ENCODE assay signal across 20 cellular contexts in the genomic region with DNA sequence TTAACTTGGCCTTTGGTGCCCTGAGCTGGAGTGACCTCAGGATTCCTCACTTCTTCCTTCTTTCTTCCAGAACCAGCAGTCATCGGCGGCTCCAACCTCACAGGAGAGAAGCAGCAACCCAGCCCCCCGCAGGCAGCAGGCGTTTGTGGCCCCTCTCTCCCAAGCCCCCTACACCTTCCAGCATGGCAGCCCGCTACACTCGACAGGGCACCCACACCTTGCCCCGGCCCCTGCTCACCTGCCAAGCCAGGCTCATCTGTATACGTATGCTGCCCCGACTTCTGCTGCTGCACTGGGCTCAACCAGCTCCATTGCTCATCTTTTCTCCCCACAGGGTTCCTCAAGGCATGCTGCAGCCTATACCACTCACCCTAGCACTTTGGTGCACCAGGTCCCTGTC.
"Had no signal": no experiment of that assay in that cellular context is flagged by ENCODE, and none has a peak within 500 bp of the region (broad histone marks: within the 10 kb centered on the region; RNA-seq: fewer than 3 reads in every experiment).

No MANE protein-coding gene starts in this region.

- H3K27me3 Mint-ChIP-seq: activated naive CD8-positive, alpha-beta T cell; naive B cell had no signal

- H3K9me3 Mint-ChIP-seq: activated T-cell treated with anti-CD3 and anti-CD28 coated beads, Interleukin-2, amount 50 U/mL, for 72 hours; naive B cell had no signal

- H3K4me2 ChIP-seq: hepatocyte, SK-N-SH had no signal

- H3K9ac ChIP-seq: SK-N-SH had no signal

- H3K79me2 ChIP-seq: hepatocyte had no signal

- DNase-seq: activated gamma-delta T cell; activated T-cell treated with anti-CD3 and anti-CD28 coated beads, Interleukin-2, amount 50 U/mL, for 72 hours; body of pancreas; dorsolateral prefrontal cortex; foreskin keratinocyte; left cardiac atrium; mesenchymal stem cell; mucosa of descending colon; naive B cell; nucleus accumbens; SK-N-SH; stimulated activated CD4-positive, alpha-beta T cell treated with anti-CD3 and anti-CD28 coated beads, Interleukin-2, amount 100 ng/mL, for 24 hours; stomach; trophoblast cell had no signal

- H3K27ac ChIP-seq: body of pancreas, foreskin keratinocyte, hepatocyte, prostate gland, right atrium auricular region, stomach had no signal

- FAIRE-seq: islet of Langerhans had no signal

- H3K4me1 ChIP-seq: foreskin keratinocyte, prostate gland had no signal

- H3K27ac Mint-ChIP-seq: activated naive CD8-positive, alpha-beta T cell; activated T-cell treated with anti-CD3 and anti-CD28 coated beads, Interleukin-2, amount 50 U/mL, for 72 hours had no signal

- H3K27me3 ChIP-seq: body of pancreas, dorsolateral prefrontal cortex, foreskin keratinocyte, hepatocyte, right atrium auricular region, stomach had no signal

- H3K9me3 ChIP-seq: body of pancreas, mucosa of descending colon, prostate gland, right atrium auricular region, SK-N-SH, stomach had no signal

- H2AFZ ChIP-seq: hepatocyte had no signal

- H3K4me3 ChIP-seq: body of pancreas, dorsolateral prefrontal cortex, hepatocyte, mucosa of descending colon, prostate gland, right atrium auricular region, stomach had no signal

- H3K4me3 Mint-ChIP-seq: activated naive CD8-positive, alpha-beta T cell; activated T-cell treated with anti-CD3 and anti-CD28 coated beads, Interleukin-2, amount 50 U/mL, for 72 hours; naive B cell had no signal

- ATAC-seq: activated CD4-positive, CD25-positive, alpha-beta regulatory T cell treated with anti-CD3 and anti-CD28 coated beads, Interleukin-2, amount 50 U/mL, for 24 hours; activated T-cell treated with anti-CD3 and anti-CD28 coated beads, Interleukin-2, amount 50 U/mL, for 72 hours; body of pancreas; foreskin keratinocyte; mucosa of descending colon had no signal
